In the genomic region with DNA sequence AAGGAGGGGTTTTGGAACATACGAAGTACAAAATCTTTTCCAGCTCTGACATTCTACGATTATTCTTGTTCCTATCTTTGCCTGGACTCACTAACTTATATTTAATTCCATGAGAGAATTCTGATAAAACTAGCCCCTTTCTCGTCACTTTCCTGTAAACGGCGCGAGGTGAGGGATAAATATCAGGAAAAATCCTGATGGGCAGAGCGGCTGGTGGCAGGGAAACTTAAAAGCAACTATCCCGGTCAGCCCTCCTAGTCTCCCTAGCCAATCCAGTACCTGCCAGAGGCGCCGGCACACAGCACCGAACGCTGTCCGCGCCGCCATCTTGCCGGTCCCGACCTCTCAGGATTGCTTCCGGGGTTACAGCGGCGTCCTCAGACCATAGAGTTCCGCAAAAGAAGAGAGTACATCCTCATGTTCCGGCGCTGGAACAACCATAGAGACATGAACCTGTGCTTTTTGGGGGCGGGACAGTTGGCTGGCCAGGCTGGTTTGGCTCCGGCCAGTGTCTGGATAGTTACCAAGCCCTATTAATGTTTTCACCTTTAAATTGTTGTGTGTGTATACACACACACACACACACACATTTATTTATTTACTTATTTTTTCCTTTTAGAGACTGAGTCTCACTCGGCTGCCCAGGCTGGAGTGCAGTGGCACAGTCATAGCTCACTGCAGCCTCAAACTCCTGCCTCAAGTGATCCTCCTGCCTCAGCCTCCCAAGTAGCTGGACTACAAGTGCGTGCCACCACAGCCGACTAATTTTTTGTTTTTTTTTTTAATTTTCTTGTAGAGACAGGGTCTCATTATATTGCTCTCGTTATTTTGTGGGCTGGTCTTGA, we compare ENCODE assay signal across 1 cellular context.
TF ChIP-seq lines count a peak whose summit lies in the region.

A gene (minus strand): TSS at position 339 of the 845 bp plus-strand sequence. CDS start 12 bp downstream, at position 327.

TF ChIP-seq in HepG2, 621 proteins besides CTCF, POLR2A, EP300 and RAD21 (continued from another document and continues in another):
- peak; percentile 99 for TF ChIP-seq SAP130 (CRISPR knock-in tag; IDR thresholded peaks at IDR 0.05; ENCODE audit: low read depth)
- TF ChIP-seq ZNF296 (CRISPR knock-in tag; conservative IDR thresholded peaks at IDR 0.05), result no peak
- no peak for TF ChIP-seq JUNB (CRISPR knock-in tag; IDR thresholded peaks at IDR 0.05; ENCODE audit: borderline replicate concordance)
- TF ChIP-seq ZMYM3 (CRISPR knock-in tag; IDR thresholded peaks at IDR 0.05), result peak; percentile 77; the same call in 1 of the 2 replicates
- TF ChIP-seq, protein P1, sequence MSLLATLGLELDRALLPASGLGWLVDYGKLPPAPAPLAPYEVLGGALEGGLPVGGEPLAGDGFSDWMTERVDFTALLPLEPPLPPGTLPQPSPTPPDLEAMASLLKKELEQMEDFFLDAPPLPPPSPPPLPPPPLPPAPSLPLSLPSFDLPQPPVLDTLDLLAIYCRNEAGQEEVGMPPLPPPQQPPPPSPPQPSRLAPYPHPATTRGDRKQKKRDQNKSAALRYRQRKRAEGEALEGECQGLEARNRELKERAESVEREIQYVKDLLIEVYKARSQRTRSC (CRISPR knock-in tag; IDR thresholded peaks at IDR 0.05; ENCODE audit: low read depth), result no peak
- TF ChIP-seq, protein P2, sequence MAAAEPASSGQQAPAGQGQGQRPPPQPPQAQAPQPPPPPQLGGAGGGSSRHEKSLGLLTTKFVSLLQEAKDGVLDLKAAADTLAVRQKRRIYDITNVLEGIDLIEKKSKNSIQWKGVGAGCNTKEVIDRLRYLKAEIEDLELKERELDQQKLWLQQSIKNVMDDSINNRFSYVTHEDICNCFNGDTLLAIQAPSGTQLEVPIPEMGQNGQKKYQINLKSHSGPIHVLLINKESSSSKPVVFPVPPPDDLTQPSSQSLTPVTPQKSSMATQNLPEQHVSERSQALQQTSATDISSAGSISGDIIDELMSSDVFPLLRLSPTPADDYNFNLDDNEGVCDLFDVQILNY (CRISPR knock-in tag; conservative IDR thresholded peaks at IDR 0.05), result 0 out of 2 replicates have a peak, but pooled peaks have one; percentile 29
- TF ChIP-seq ZNF292 (CRISPR knock-in tag; IDR thresholded peaks at IDR 0.05; ENCODE audit: borderline replicate concordance, low read depth), result peak; percentile 82
- TF ChIP-seq MIXL1 (CRISPR knock-in tag; IDR thresholded peaks at IDR 0.05), result peak; percentile 79
- no peak for TF ChIP-seq ZBTB1 (CRISPR knock-in tag; IDR thresholded peaks at IDR 0.05; ENCODE audit: borderline replicate concordance)
- no peak for TF ChIP-seq ZNF749 (CRISPR knock-in tag; IDR thresholded peaks at IDR 0.05; ENCODE audit: borderline replicate concordance)
- TF ChIP-seq, protein P3, sequence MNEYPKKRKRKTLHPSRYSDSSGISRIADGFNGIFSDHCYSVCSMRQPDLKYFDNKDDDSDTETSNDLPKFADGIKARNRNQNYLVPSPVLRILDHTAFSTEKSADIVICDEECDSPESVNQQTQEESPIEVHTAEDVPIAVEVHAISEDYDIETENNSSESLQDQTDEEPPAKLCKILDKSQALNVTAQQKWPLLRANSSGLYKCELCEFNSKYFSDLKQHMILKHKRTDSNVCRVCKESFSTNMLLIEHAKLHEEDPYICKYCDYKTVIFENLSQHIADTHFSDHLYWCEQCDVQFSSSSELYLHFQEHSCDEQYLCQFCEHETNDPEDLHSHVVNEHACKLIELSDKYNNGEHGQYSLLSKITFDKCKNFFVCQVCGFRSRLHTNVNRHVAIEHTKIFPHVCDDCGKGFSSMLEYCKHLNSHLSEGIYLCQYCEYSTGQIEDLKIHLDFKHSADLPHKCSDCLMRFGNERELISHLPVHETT (CRISPR knock-in tag; conservative IDR thresholded peaks at IDR 0.05), result peak; percentile 90
- peak; percentile 96 for TF ChIP-seq KMT2A (CRISPR knock-in tag; IDR thresholded peaks at IDR 0.05)
- TF ChIP-seq SIX4 (CRISPR knock-in tag; IDR thresholded peaks at IDR 0.05), result peak; percentile 61; the same call in 1 of the 2 replicates
- TF ChIP-seq ELF3 (CRISPR knock-in tag; IDR thresholded peaks at IDR 0.05), result peak; percentile 85
- peak; percentile 81 for TF ChIP-seq MED8 (CRISPR knock-in tag; IDR thresholded peaks at IDR 0.05; ENCODE audit: insufficient replicate concordance)
- TF ChIP-seq, protein P4, sequence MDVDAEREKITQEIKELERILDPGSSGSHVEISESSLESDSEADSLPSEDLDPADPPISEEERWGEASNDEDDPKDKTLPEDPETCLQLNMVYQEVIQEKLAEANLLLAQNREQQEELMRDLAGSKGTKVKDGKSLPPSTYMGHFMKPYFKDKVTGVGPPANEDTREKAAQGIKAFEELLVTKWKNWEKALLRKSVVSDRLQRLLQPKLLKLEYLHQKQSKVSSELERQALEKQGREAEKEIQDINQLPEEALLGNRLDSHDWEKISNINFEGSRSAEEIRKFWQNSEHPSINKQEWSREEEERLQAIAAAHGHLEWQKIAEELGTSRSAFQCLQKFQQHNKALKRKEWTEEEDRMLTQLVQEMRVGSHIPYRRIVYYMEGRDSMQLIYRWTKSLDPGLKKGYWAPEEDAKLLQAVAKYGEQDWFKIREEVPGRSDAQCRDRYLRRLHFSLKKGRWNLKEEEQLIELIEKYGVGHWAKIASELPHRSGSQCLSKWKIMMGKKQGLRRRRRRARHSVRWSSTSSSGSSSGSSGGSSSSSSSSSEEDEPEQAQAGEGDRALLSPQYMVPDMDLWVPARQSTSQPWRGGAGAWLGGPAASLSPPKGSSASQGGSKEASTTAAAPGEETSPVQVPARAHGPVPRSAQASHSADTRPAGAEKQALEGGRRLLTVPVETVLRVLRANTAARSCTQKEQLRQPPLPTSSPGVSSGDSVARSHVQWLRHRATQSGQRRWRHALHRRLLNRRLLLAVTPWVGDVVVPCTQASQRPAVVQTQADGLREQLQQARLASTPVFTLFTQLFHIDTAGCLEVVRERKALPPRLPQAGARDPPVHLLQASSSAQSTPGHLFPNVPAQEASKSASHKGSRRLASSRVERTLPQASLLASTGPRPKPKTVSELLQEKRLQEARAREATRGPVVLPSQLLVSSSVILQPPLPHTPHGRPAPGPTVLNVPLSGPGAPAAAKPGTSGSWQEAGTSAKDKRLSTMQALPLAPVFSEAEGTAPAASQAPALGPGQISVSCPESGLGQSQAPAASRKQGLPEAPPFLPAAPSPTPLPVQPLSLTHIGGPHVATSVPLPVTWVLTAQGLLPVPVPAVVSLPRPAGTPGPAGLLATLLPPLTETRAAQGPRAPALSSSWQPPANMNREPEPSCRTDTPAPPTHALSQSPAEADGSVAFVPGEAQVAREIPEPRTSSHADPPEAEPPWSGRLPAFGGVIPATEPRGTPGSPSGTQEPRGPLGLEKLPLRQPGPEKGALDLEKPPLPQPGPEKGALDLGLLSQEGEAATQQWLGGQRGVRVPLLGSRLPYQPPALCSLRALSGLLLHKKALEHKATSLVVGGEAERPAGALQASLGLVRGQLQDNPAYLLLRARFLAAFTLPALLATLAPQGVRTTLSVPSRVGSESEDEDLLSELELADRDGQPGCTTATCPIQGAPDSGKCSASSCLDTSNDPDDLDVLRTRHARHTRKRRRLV (CRISPR knock-in tag; IDR thresholded peaks at IDR 0.05), result peak; percentile 92; the same call in 1 of the 2 replicates
- TF ChIP-seq ZZZ3 (CRISPR knock-in tag; IDR thresholded peaks at IDR 0.05; ENCODE audit: borderline replicate concordance), result no peak; the same call in 1 of the 2 replicates
- peak; percentile 98 for TF ChIP-seq POLR2G (IDR thresholded peaks at IDR 0.05; ENCODE audit: low read depth, low read length)
- TF ChIP-seq NCOA1 (CRISPR knock-in tag; IDR thresholded peaks at IDR 0.05), result no peak
- TF ChIP-seq MED13 (CRISPR knock-in tag; IDR thresholded peaks at IDR 0.05), result 0 out of 2 replicates have a peak, but pooled peaks have one; percentile 0
- peak; percentile 77 for TF ChIP-seq STAT5B (CRISPR knock-in tag; IDR thresholded peaks at IDR 0.05)
- peak; percentile 38; the same call in 1 of the 2 replicates for TF ChIP-seq BRCA1 (CRISPR knock-in tag; IDR thresholded peaks at IDR 0.05)
- TF ChIP-seq, protein P5, sequence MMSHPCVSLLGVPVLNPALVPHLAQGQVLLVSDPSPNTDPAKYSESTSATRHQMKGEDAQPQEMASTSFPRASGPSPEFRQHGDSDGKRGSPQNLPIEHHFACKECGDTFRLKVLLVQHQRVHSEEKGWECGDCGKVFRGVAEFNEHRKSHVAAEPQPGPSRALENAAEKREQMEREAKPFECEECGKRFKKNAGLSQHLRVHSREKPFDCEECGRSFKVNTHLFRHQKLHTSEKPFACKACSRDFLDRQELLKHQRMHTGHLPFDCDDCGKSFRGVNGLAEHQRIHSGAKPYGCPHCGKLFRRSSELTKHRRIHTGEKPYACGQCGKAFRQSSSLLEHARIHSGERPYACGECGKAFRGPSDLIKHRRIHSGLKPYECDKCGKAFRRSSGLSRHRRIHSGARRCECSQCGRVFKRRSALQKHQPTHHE (CRISPR knock-in tag; IDR thresholded peaks at IDR 0.05; ENCODE audit: borderline replicate concordance), result peak; percentile 47; the same call in 1 of the 2 replicates
- TF ChIP-seq ETV5 (CRISPR knock-in tag; IDR thresholded peaks at IDR 0.05; ENCODE audit: borderline replicate concordance), result peak; percentile 75
- no peak for TF ChIP-seq MAFF (IDR thresholded peaks at IDR 0.05; ENCODE audit: low read depth, low read length)
- no peak for TF ChIP-seq PHB2 (IDR thresholded peaks at IDR 0.05; ENCODE audit: partially characterized antibody)
- no peak for TF ChIP-seq ZNF644 (CRISPR knock-in tag; IDR thresholded peaks at IDR 0.05; ENCODE audit: low read depth)
- peak; percentile 32; the same call in 1 of the 2 replicates for TF ChIP-seq ARNT2 (CRISPR knock-in tag; IDR thresholded peaks at IDR 0.05; ENCODE audit: low read depth)
- TF ChIP-seq, protein P6, sequence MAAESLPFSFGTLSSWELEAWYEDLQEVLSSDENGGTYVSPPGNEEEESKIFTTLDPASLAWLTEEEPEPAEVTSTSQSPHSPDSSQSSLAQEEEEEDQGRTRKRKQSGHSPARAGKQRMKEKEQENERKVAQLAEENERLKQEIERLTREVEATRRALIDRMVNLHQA (CRISPR knock-in tag; IDR thresholded peaks at IDR 0.05), result no peak
- TF ChIP-seq, protein P7, sequence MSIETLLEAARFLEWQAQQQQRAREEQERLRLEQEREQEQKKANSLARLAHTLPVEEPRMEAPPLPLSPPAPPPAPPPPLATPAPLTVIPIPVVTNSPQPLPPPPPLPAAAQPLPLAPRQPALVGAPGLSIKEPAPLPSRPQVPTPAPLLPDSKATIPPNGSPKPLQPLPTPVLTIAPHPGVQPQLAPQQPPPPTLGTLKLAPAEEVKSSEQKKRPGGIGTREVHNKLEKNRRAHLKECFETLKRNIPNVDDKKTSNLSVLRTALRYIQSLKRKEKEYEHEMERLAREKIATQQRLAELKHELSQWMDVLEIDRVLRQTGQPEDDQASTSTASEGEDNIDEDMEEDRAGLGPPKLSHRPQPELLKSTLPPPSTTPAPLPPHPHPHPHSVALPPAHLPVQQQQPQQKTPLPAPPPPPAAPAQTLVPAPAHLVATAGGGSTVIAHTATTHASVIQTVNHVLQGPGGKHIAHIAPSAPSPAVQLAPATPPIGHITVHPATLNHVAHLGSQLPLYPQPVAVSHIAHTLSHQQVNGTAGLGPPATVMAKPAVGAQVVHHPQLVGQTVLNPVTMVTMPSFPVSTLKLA (IDR thresholded peaks at IDR 0.05), result 0 out of 2 replicates have a peak, but pooled peaks have one; percentile 10
- TF ChIP-seq, protein P8, sequence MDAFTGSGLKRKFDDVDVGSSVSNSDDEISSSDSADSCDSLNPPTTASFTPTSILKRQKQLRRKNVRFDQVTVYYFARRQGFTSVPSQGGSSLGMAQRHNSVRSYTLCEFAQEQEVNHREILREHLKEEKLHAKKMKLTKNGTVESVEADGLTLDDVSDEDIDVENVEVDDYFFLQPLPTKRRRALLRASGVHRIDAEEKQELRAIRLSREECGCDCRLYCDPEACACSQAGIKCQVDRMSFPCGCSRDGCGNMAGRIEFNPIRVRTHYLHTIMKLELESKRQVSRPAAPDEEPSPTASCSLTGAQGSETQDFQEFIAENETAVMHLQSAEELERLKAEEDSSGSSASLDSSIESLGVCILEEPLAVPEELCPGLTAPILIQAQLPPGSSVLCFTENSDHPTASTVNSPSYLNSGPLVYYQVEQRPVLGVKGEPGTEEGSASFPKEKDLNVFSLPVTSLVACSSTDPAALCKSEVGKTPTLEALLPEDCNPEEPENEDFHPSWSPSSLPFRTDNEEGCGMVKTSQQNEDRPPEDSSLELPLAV (CRISPR knock-in tag; conservative IDR thresholded peaks at IDR 0.05; ENCODE audit: low read depth), result no peak
- TF ChIP-seq TAF1 (CRISPR knock-in tag; IDR thresholded peaks at IDR 0.05), result peak; percentile 99
- TF ChIP-seq RCOR2 (CRISPR knock-in tag; IDR thresholded peaks at IDR 0.05), result no peak
- TF ChIP-seq, protein P9, sequence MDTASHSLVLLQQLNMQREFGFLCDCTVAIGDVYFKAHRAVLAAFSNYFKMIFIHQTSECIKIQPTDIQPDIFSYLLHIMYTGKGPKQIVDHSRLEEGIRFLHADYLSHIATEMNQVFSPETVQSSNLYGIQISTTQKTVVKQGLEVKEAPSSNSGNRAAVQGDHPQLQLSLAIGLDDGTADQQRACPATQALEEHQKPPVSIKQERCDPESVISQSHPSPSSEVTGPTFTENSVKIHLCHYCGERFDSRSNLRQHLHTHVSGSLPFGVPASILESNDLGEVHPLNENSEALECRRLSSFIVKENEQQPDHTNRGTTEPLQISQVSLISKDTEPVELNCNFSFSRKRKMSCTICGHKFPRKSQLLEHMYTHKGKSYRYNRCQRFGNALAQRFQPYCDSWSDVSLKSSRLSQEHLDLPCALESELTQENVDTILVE (CRISPR knock-in tag; IDR thresholded peaks at IDR 0.05), result peak; percentile 96
- peak; percentile 91 for TF ChIP-seq CREM (IDR thresholded peaks at IDR 0.05)
- TF ChIP-seq CREM (CRISPR knock-in tag; IDR thresholded peaks at IDR 0.05), result no peak
- TF ChIP-seq ZNF878 (CRISPR knock-in tag; IDR thresholded peaks at IDR 0.05), result peak; percentile 85; the same call in 1 of the 2 replicates
- TF ChIP-seq, protein P10, sequence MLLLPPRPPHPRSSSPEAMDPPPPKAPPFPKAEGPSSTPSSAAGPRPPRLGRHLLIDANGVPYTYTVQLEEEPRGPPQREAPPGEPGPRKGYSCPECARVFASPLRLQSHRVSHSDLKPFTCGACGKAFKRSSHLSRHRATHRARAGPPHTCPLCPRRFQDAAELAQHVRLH (CRISPR knock-in tag; IDR thresholded peaks at IDR 0.05; ENCODE audit: borderline replicate concordance, low read depth), result no peak; the same call in 1 of the 2 replicates
- no peak for TF ChIP-seq RORA (CRISPR knock-in tag; IDR thresholded peaks at IDR 0.05)
- peak; percentile 73; the same call in 1 of the 2 replicates for TF ChIP-seq ZNF605 (CRISPR knock-in tag; IDR thresholded peaks at IDR 0.05)
- TF ChIP-seq ZNF839 (CRISPR knock-in tag; IDR thresholded peaks at IDR 0.05; ENCODE audit: borderline replicate concordance), result peak; percentile 43; the same call in 1 of the 2 replicates
- peak; percentile 63; the same call in 1 of the 2 replicates for TF ChIP-seq SOX5 (CRISPR knock-in tag; IDR thresholded peaks at IDR 0.05; ENCODE audit: borderline replicate concordance)
- TF ChIP-seq, protein P11, sequence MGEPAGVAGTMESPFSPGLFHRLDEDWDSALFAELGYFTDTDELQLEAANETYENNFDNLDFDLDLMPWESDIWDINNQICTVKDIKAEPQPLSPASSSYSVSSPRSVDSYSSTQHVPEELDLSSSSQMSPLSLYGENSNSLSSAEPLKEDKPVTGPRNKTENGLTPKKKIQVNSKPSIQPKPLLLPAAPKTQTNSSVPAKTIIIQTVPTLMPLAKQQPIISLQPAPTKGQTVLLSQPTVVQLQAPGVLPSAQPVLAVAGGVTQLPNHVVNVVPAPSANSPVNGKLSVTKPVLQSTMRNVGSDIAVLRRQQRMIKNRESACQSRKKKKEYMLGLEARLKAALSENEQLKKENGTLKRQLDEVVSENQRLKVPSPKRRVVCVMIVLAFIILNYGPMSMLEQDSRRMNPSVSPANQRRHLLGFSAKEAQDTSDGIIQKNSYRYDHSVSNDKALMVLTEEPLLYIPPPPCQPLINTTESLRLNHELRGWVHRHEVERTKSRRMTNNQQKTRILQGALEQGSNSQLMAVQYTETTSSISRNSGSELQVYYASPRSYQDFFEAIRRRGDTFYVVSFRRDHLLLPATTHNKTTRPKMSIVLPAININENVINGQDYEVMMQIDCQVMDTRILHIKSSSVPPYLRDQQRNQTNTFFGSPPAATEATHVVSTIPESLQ (CRISPR knock-in tag; conservative IDR thresholded peaks at IDR 0.05), result no peak
